ENCODE assay signal across 1 cellular context in genomic region chr20:5674176-5674660, GRCh38.
TF ChIP-seq lines count a peak whose summit lies in the region.

No MANE protein-coding gene starts in this region.

TF ChIP-seq in SK-N-SH treated with all-trans-retinoic acid at 6 μM for 48 hours, 23 proteins besides CTCF, POLR2A, EP300 and RAD21 (continued from another document):
- TF ChIP-seq POU6F1 (CRISPR knock-in tag; IDR thresholded peaks at IDR 0.05; ENCODE audit: borderline replicate concordance, low read depth) (no peak), TCF4 (CRISPR knock-in tag; IDR thresholded peaks at IDR 0.05; ENCODE audit: borderline replicate concordance) (no peak), CSRNP3 (CRISPR knock-in tag; IDR thresholded peaks at IDR 0.05) (no peak), ARNTL (CRISPR knock-in tag; IDR thresholded peaks at IDR 0.05; ENCODE audit: borderline replicate concordance, low read depth) (no peak), SNAI2 (CRISPR knock-in tag; IDR thresholded peaks at IDR 0.05) (no peak)
